32 cellular contexts compared by ENCODE assay signal in the genomic region with DNA sequence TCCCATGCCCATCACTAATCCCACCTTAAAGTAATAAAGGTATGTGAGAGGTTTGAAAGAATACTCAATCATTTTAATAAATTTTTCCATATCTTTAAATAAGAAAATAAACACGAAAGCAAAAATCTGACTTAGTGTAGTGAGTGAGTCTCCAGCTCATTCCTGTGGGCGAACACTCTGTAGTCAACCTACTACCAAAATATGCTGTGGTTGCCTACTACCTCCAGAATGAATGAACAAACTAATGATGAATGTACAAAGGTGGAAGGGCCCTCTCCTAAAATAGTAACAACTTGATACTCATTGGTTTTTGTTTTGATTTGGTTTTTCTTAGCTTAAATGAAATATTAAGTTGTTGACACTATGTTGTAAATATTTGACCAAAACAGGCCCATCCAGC.
"Had no signal": no experiment of that assay in that cellular context is flagged by ENCODE, and none has a peak within 500 bp of the region (broad histone marks: within the 10 kb centered on the region; RNA-seq: fewer than 3 reads in every experiment).

No MANE protein-coding gene starts in this region.

- H3K4me3 Mint-ChIP-seq: activated CD4-positive, alpha-beta T cell treated with anti-CD3 and anti-CD28 coated beads, Interleukin-2, amount 10 ng/mL, durations not matched to agents 24 days and 14 days; activated CD8-positive, alpha-beta T cell treated with anti-CD3 and anti-CD28 coated beads, Interleukin-2, amount 10 ng/mL, durations not matched to agents 7 days and 5 days; activated naive CD4-positive, alpha-beta T cell treated with anti-CD3 and anti-CD28 coated beads, Interleukin-2, amount 50 U/mL, for 24 hours; activated naive CD8-positive, alpha-beta T cell treated with anti-CD3 and anti-CD28 coated beads, Interleukin-2, amount 10 ng/mL, durations not matched to agents 7 days and 5 days; activated T-cell treated with anti-CD3 and anti-CD28 coated beads, Interleukin-2, amount 50 U/mL, for 24 hours; brain; T-helper 1 cell treated with Interleukin-12 subunit alpha and Interleukin-12 subunit beta and Interleukin-4 antibody, amounts not matched to agents 30 μg/mL and 1 μg/mL, for 36 hours; T-helper 2 cell treated with Interferon-gamma antibody and Interleukin-4, amounts not matched to agents 5 μg/mL and 100 μg/mL, for 36 hours had no signal

- H3K9me3 Mint-ChIP-seq: activated CD4-positive, alpha-beta T cell treated with anti-CD3 and anti-CD28 coated beads, Interleukin-2, amount 10 ng/mL, durations not matched to agents 24 days and 14 days; activated naive CD4-positive, alpha-beta T cell treated with anti-CD3 and anti-CD28 coated beads, Interleukin-2, amount 50 U/mL, for 24 hours; activated naive CD8-positive, alpha-beta T cell treated with anti-CD3 and anti-CD28 coated beads, Interleukin-2, amount 10 ng/mL, durations not matched to agents 7 days and 5 days; activated T-cell treated with anti-CD3 and anti-CD28 coated beads, Interleukin-2, amount 50 U/mL, for 24 hours; activated T-helper 2 cell treated with anti-CD3 and anti-CD28 coated beads, Interferon-gamma antibody, Interleukin-2, Interleukin-4, amounts not matched to agents 10 μg/mL and 5 μg/mL and 100 μg/mL, durations not matched to agents 14 hours and 24 hours and 36 hours; brain; T-helper 1 cell treated with Interleukin-12 subunit alpha and Interleukin-12 subunit beta and Interleukin-4 antibody, amounts not matched to agents 30 μg/mL and 1 μg/mL, for 36 hours; T-helper 2 cell treated with Interferon-gamma antibody and Interleukin-4, amounts not matched to agents 5 μg/mL and 100 μg/mL, for 36 hours had no signal

- H3K36me3 Mint-ChIP-seq: activated naive CD4-positive, alpha-beta T cell treated with anti-CD3 and anti-CD28 coated beads, Interleukin-2, amount 50 U/mL, for 24 hours; activated naive CD8-positive, alpha-beta T cell treated with anti-CD3 and anti-CD28 coated beads, Interleukin-2, amount 10 ng/mL, durations not matched to agents 7 days and 5 days; brain had no signal

- H3K4me1 Mint-ChIP-seq: activated CD4-positive, alpha-beta T cell treated with anti-CD3 and anti-CD28 coated beads, Interleukin-2, amount 10 ng/mL, durations not matched to agents 24 days and 14 days; activated naive CD4-positive, alpha-beta T cell treated with anti-CD3 and anti-CD28 coated beads, Interleukin-2, amount 50 U/mL, for 24 hours; activated naive CD8-positive, alpha-beta T cell treated with anti-CD3 and anti-CD28 coated beads, Interleukin-2, amount 10 ng/mL, durations not matched to agents 7 days and 5 days had no signal

- DNase-seq: activated CD4-positive, alpha-beta T cell treated with anti-CD3 and anti-CD28 coated beads, Interleukin-2, amount 10 ng/mL, durations not matched to agents 24 days and 14 days; activated CD4-positive, alpha-beta T cell treated with anti-CD3 and anti-CD28 coated beads, Interleukin-2, amount 50 U/mL, for 48 hours; activated CD8-positive, alpha-beta T cell treated with anti-CD3 and anti-CD28 coated beads, Interleukin-2, amount 10 ng/mL, durations not matched to agents 7 days and 5 days; activated gamma-delta T cell; activated naive CD4-positive, alpha-beta T cell treated with Interleukin-2 at 50 U/mL for 16 hours; activated naive CD8-positive, alpha-beta T cell treated with anti-CD3 and anti-CD28 coated beads, Interleukin-2, amount 10 ng/mL, durations not matched to agents 7 days and 5 days; activated T-cell treated with anti-CD3 and anti-CD28 coated beads, Interleukin-2, amount 50 U/mL, for 24 hours; amygdala; central memory CD4-positive, alpha-beta T cell; Kasumi-1; MM.1S; MV-4-11; NCI-H1092 treated with DMSO at 0.1 percent for 48 hours; NCI-H1417; NCI-H146; NCI-H187; NCI-H2029 treated with DMSO at 0.1 percent for 48 hours; NCI-H2107; NCI-H2171; NCI-H2227 treated with DMSO at 0.1 percent for 48 hours; NCI-H446 treated with DMSO at 0.1 percent for 48 hours; NCI-H524; NCI-H69; SHP77; SJCRH30 had no signal

- H3K4me3 ChIP-seq: ascending aorta, SJCRH30, SK-N-MC had no signal

- H3K27ac Mint-ChIP-seq: activated CD4-positive, alpha-beta T cell treated with anti-CD3 and anti-CD28 coated beads, Interleukin-2, amount 10 ng/mL, durations not matched to agents 24 days and 14 days; activated CD8-positive, alpha-beta T cell treated with anti-CD3 and anti-CD28 coated beads, Interleukin-2, amount 10 ng/mL, durations not matched to agents 7 days and 5 days; activated naive CD4-positive, alpha-beta T cell treated with anti-CD3 and anti-CD28 coated beads, Interleukin-2, amount 50 U/mL, for 24 hours; activated naive CD8-positive, alpha-beta T cell treated with anti-CD3 and anti-CD28 coated beads, Interleukin-2, amount 10 ng/mL, durations not matched to agents 7 days and 5 days; activated T-cell treated with anti-CD3 and anti-CD28 coated beads, Interleukin-2, amount 50 U/mL, for 24 hours; activated T-helper 2 cell treated with anti-CD3 and anti-CD28 coated beads, Interferon-gamma antibody, Interleukin-2, Interleukin-4, amounts not matched to agents 10 μg/mL and 5 μg/mL and 100 μg/mL, durations not matched to agents 14 hours and 24 hours and 36 hours; brain; T-helper 1 cell treated with Interleukin-12 subunit alpha and Interleukin-12 subunit beta and Interleukin-4 antibody, amounts not matched to agents 30 μg/mL and 1 μg/mL, for 36 hours; T-helper 2 cell treated with Interferon-gamma antibody and Interleukin-4, amounts not matched to agents 5 μg/mL and 100 μg/mL, for 36 hours had no signal
